ENCODE assay signal across 34 cellular contexts in genomic region chr2:211451642-211452041, GRCh38.
"Had no signal": no experiment of that assay in that cellular context is flagged by ENCODE, and none has a peak within 500 bp of the region (broad histone marks: within the 10 kb centered on the region; RNA-seq: fewer than 3 reads in every experiment).

No MANE protein-coding gene starts in this region.

- H3K27me3 ChIP-seq: MG63 had no signal

- H3K4me3 ChIP-seq: MG63 had no signal

- H3K27ac ChIP-seq: KMS-11 had no signal

- DNase-seq: Karpas-422, Kasumi-1, KG1, MG63, MM.1S, MV-4-11, NCI-H1048, NCI-H1092, NCI-H1092 treated with DMSO at 0.1 percent for 48 hours, NCI-H1105, NCI-H1417, NCI-H1417 treated with DMSO at 0.1 percent for 48 hours, NCI-H1436, NCI-H1436 treated with DMSO at 0.1 percent for 48 hours, NCI-H146, NCI-H1694, NCI-H1694 treated with DMSO at 0.1 percent for 48 hours, NCI-H187, NCI-H187 treated with DMSO at 0.1 percent for 48 hours, NCI-H1930, NCI-H2029, NCI-H2029 treated with DMSO at 0.1 percent for 48 hours, NCI-H2081, NCI-H2081 treated with DMSO at 0.1 percent for 48 hours, NCI-H2107, NCI-H2171, NCI-H2171 treated with DMSO at 0.1 percent for 48 hours, NCI-H2227 treated with DMSO at 0.1 percent for 48 hours, NCI-H226, NCI-H345, NCI-H446, NCI-H446 treated with DMSO at 0.1 percent for 48 hours, NCI-H510A had no signal

- H3K4me2 ChIP-seq: KMS-11 had no signal

- H3K36me3 ChIP-seq: MG63 had no signal

- H3K9me3 ChIP-seq: MG63 had no signal

- H3K9ac ChIP-seq: KMS-11 had no signal
